ENCODE assay signal across 1 cellular context in genomic region chr15:72116680-72117447, GRCh38.
A peak's percentile ranks its signal among the peaks of the same experiment; 100 is the strongest.
TF ChIP-seq lines count a peak whose summit lies in the region.

No MANE protein-coding gene starts in this region.

TF ChIP-seq in H1, 55 proteins besides CTCF, POLR2A, EP300 and RAD21 (continued from another document):
- TF ChIP-seq ASH2L (IDR thresholded peaks at IDR 0.05; ENCODE audit: low read length) (peak; percentile 22), BRCA1 (IDR thresholded peaks at IDR 0.05; ENCODE audit: low read depth, low read length) (no peak), SAP30 (IDR thresholded peaks at IDR 0.05; ENCODE audit: insufficient read depth, insufficient replicate concordance, low read length) (no peak), HDAC2 (IDR thresholded peaks at IDR 0.05; ENCODE audit: borderline replicate concordance in 1 of 2, low read depth in 2 of 2, low read length in 2 of 2) (0 out of 4 replicates have a peak, but pooled peaks of 1 of the 2 experiments have one; percentile 15)
